Comparison of ENCODE assay signal across 1 cellular context in genomic region chr15:40002295-40002694, GRCh38.
TF ChIP-seq lines count a peak whose summit lies in the region.

No MANE protein-coding gene starts in this region.

TF ChIP-seq in HepG2, 621 proteins besides CTCF, POLR2A, EP300 and RAD21 (continued from another document and continues in another):
- TF ChIP-seq, protein P1, sequence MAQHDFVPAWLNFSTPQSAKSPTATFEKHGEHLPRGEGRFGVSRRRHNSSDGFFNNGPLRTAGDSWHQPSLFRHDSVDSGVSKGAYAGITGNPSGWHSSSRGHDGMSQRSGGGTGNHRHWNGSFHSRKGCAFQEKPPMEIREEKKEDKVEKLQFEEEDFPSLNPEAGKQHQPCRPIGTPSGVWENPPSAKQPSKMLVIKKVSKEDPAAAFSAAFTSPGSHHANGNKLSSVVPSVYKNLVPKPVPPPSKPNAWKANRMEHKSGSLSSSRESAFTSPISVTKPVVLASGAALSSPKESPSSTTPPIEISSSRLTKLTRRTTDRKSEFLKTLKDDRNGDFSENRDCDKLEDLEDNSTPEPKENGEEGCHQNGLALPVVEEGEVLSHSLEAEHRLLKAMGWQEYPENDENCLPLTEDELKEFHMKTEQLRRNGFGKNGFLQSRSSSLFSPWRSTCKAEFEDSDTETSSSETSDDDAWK (CRISPR knock-in tag; IDR thresholded peaks at IDR 0.05), result no peak
- TF ChIP-seq SIN3B (IDR thresholded peaks at IDR 0.05; ENCODE audit: low read length) (no peak), ZFP1 (CRISPR knock-in tag; IDR thresholded peaks at IDR 0.05) (0 out of 2 replicates have a peak, but pooled peaks have one; percentile 46), ZBTB7B (CRISPR knock-in tag; IDR thresholded peaks at IDR 0.05) (peak; percentile 77), KMT2A (CRISPR knock-in tag; IDR thresholded peaks at IDR 0.05) (no peak), POLR2AphosphoS5 (IDR thresholded peaks at IDR 0.05; ENCODE audit: low read depth, low read length) (peak; percentile 78), HNF4G (IDR thresholded peaks at IDR 0.05; ENCODE audit: borderline replicate concordance, low read depth, low read length) (peak; percentile 94), HNF4G (CRISPR knock-in tag; IDR thresholded peaks at IDR 0.05; ENCODE audit: borderline replicate concordance, low read depth) (no peak; the same call in 1 of the 2 replicates), THAP11 (CRISPR knock-in tag; IDR thresholded peaks at IDR 0.05) (peak; percentile 67), SOX5 (CRISPR knock-in tag; IDR thresholded peaks at IDR 0.05; ENCODE audit: borderline replicate concordance) (peak; percentile 85; the same call in 1 of the 2 replicates), KAT7 (CRISPR knock-in tag; IDR thresholded peaks at IDR 0.05; ENCODE audit: borderline replicate concordance) (peak; percentile 60; the same call in 1 of the 2 replicates), MIXL1 (CRISPR knock-in tag; IDR thresholded peaks at IDR 0.05) (peak; percentile 94), ZNF207 (IDR thresholded peaks at IDR 0.05; ENCODE audit: borderline replicate concordance) (no peak), TSC22D2 (CRISPR knock-in tag; IDR thresholded peaks at IDR 0.05; ENCODE audit: borderline replicate concordance) (no peak), PLSCR1 (CRISPR knock-in tag; IDR thresholded peaks at IDR 0.05; ENCODE audit: borderline replicate concordance) (no peak), MZF1 (CRISPR knock-in tag; IDR thresholded peaks at IDR 0.05; ENCODE audit: borderline replicate concordance) (no peak), PHF20 (CRISPR knock-in tag; IDR thresholded peaks at IDR 0.05) (no peak), NFE2L2 (IDR thresholded peaks at IDR 0.05; ENCODE audit: low read length) (no peak), ZNF777 (CRISPR knock-in tag; IDR thresholded peaks at IDR 0.05) (no peak), ZNF556 (CRISPR knock-in tag; IDR thresholded peaks at IDR 0.05; ENCODE audit: borderline replicate concordance) (peak; percentile 45; the same call in 1 of the 2 replicates), FOXO1 (CRISPR knock-in tag; IDR thresholded peaks at IDR 0.05) (peak; percentile 90), PLRG1 (conservative IDR thresholded peaks at IDR 0.05) (no peak), CEBPG (CRISPR knock-in tag; IDR thresholded peaks at IDR 0.05) (peak; percentile 52; the same call in 1 of the 2 replicates), RFX5 (IDR thresholded peaks at IDR 0.05; ENCODE audit: low read depth, low read length) (no peak), HMG20A (CRISPR knock-in tag; IDR thresholded peaks at IDR 0.05; ENCODE audit: borderline replicate concordance) (peak; percentile 49; the same call in 1 of the 2 replicates), PRPF4 (IDR thresholded peaks at IDR 0.05; ENCODE audit: low read depth, low read length, poor library complexity, severe bottlenecking) (no peak), SMAD1 (CRISPR knock-in tag; IDR thresholded peaks at IDR 0.05; ENCODE audit: borderline replicate concordance, low read depth) (no peak), ZNF224 (CRISPR knock-in tag; IDR thresholded peaks at IDR 0.05) (no peak), HNRNPUL1 (IDR thresholded peaks at IDR 0.05; ENCODE audit: low read depth, low read length) (no peak), MEIS2 (CRISPR knock-in tag; IDR thresholded peaks at IDR 0.05) (peak; percentile 51; the same call in 1 of the 2 replicates), ZNF737 (CRISPR knock-in tag; IDR thresholded peaks at IDR 0.05; ENCODE audit: borderline replicate concordance) (no peak), RCOR2 (CRISPR knock-in tag; IDR thresholded peaks at IDR 0.05) (peak; percentile 93), ZSCAN25 (CRISPR knock-in tag; IDR thresholded peaks at IDR 0.05) (no peak), DRAP1 (CRISPR knock-in tag; IDR thresholded peaks at IDR 0.05) (peak; percentile 70), ZNF451 (CRISPR knock-in tag; IDR thresholded peaks at IDR 0.05) (no peak), SNAI1 (CRISPR knock-in tag; IDR thresholded peaks at IDR 0.05; ENCODE audit: borderline replicate concordance) (no peak), RXRA (CRISPR knock-in tag; IDR thresholded peaks at IDR 0.05) (peak; percentile 43; the same call in 1 of the 2 replicates), SP4 (CRISPR knock-in tag; IDR thresholded peaks at IDR 0.05) (no peak), FOXP1 (IDR thresholded peaks at IDR 0.05) (0 out of 2 replicates have a peak, but pooled peaks have one; percentile 39), FOXP1 (CRISPR knock-in tag; IDR thresholded peaks at IDR 0.05) (peak; percentile 91), E2F1 (CRISPR knock-in tag; IDR thresholded peaks at IDR 0.05) (no peak), IRF2 (CRISPR knock-in tag; IDR thresholded peaks at IDR 0.05) (peak; percentile 65; the same call in 1 of the 2 replicates), ZNF225 (CRISPR knock-in tag; IDR thresholded peaks at IDR 0.05) (no peak), NR1H2 (CRISPR knock-in tag; IDR thresholded peaks at IDR 0.05; ENCODE audit: borderline replicate concordance, low read depth) (no peak), NFYC (CRISPR knock-in tag; IDR thresholded peaks at IDR 0.05) (peak; percentile 72), BRCA1 (CRISPR knock-in tag; IDR thresholded peaks at IDR 0.05) (no peak), ZFX (CRISPR knock-in tag; IDR thresholded peaks at IDR 0.05; ENCODE audit: low read depth) (peak; percentile 61; the same call in 1 of the 2 replicates), REXO4 (CRISPR knock-in tag; IDR thresholded peaks at IDR 0.05; ENCODE audit: borderline replicate concordance) (no peak), NFIC (IDR thresholded peaks at IDR 0.05; ENCODE audit: low read length) (0 out of 2 replicates have a peak, but pooled peaks have one; percentile 29), XRCC5 (optimal IDR thresholded peaks at IDR 0.05; ENCODE audit: low read length) (no peak), ZNF597 (CRISPR knock-in tag; IDR thresholded peaks at IDR 0.05) (no peak), FOXJ3 (CRISPR knock-in tag; IDR thresholded peaks at IDR 0.05; ENCODE audit: borderline replicate concordance) (peak; percentile 76; the same call in 1 of the 2 replicates), ZNF547 (CRISPR knock-in tag; IDR thresholded peaks at IDR 0.05) (no peak), ONECUT2 (CRISPR knock-in tag; IDR thresholded peaks at IDR 0.05) (peak; percentile 40; the same call in 1 of the 2 replicates), YEATS2 (CRISPR knock-in tag; IDR thresholded peaks at IDR 0.05; ENCODE audit: borderline replicate concordance) (peak; percentile 58; the same call in 1 of the 2 replicates), ZNF333 (CRISPR knock-in tag; IDR thresholded peaks at IDR 0.05; ENCODE audit: borderline replicate concordance) (no peak), FOXP4 (CRISPR knock-in tag; IDR thresholded peaks at IDR 0.05) (peak; percentile 94)
- TF ChIP-seq, protein P2, sequence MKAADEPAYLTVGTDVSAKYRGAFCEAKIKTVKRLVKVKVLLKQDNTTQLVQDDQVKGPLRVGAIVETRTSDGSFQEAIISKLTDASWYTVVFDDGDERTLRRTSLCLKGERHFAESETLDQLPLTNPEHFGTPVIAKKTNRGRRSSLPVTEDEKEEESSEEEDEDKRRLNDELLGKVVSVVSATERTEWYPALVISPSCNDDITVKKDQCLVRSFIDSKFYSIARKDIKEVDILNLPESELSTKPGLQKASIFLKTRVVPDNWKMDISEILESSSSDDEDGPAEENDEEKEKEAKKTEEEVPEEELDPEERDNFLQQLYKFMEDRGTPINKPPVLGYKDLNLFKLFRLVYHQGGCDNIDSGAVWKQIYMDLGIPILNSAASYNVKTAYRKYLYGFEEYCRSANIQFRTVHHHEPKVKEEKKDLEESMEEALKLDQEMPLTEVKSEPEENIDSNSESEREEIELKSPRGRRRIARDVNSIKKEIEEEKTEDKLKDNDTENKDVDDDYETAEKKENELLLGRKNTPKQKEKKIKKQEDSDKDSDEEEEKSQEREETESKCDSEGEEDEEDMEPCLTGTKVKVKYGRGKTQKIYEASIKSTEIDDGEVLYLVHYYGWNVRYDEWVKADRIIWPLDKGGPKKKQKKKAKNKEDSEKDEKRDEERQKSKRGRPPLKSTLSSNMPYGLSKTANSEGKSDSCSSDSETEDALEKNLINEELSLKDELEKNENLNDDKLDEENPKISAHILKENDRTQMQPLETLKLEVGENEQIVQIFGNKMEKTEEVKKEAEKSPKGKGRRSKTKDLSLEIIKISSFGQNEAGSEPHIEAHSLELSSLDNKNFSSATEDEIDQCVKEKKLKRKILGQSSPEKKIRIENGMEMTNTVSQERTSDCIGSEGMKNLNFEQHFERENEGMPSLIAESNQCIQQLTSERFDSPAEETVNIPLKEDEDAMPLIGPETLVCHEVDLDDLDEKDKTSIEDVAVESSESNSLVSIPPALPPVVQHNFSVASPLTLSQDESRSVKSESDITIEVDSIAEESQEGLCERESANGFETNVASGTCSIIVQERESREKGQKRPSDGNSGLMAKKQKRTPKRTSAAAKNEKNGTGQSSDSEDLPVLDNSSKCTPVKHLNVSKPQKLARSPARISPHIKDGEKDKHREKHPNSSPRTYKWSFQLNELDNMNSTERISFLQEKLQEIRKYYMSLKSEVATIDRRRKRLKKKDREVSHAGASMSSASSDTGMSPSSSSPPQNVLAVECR (CRISPR knock-in tag; IDR thresholded peaks at IDR 0.05; ENCODE audit: borderline replicate concordance), result peak; percentile 20; the same call in 1 of the 2 replicates
- TF ChIP-seq, protein P3, sequence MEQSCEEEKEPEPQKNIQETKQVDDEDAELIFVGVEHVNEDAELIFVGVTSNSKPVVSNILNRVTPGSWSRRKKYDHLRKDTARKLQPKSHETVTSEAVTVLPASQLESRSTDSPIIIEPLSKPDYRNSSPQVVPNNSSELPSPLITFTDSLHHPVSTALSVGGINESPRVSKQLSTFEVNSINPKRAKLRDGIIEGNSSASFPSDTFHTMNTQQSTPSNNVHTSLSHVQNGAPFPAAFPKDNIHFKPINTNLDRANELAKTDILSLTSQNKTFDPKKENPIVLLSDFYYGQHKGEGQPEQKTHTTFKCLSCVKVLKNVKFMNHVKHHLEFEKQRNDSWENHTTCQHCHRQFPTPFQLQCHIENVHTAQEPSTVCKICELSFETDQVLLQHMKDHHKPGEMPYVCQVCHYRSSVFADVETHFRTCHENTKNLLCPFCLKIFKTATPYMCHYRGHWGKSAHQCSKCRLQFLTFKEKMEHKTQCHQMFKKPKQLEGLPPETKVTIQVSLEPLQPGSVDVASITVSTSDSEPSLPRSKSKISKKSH (CRISPR knock-in tag; IDR thresholded peaks at IDR 0.05; ENCODE audit: borderline replicate concordance), result no peak
- TF ChIP-seq, protein P4, sequence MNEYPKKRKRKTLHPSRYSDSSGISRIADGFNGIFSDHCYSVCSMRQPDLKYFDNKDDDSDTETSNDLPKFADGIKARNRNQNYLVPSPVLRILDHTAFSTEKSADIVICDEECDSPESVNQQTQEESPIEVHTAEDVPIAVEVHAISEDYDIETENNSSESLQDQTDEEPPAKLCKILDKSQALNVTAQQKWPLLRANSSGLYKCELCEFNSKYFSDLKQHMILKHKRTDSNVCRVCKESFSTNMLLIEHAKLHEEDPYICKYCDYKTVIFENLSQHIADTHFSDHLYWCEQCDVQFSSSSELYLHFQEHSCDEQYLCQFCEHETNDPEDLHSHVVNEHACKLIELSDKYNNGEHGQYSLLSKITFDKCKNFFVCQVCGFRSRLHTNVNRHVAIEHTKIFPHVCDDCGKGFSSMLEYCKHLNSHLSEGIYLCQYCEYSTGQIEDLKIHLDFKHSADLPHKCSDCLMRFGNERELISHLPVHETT (CRISPR knock-in tag; conservative IDR thresholded peaks at IDR 0.05), result 0 out of 2 replicates have a peak, but pooled peaks have one; percentile 30
